In genomic region chr11:130672911-130673310, GRCh38 we compare ENCODE assay signal across 13 cellular contexts.
A peak's percentile ranks its signal among the peaks of the same experiment; 100 is the strongest.
DNase-seq lines count a peak whose midpoint lies in the region; ATAC-seq, FAIRE-seq and TF ChIP-seq lines count a peak whose summit lies in the region.
"Had no signal": no experiment of that assay in that cellular context is flagged by ENCODE, and none has a peak within 500 bp of the region (broad histone marks: within the 10 kb centered on the region; RNA-seq: fewer than 3 reads in every experiment).

No MANE protein-coding gene starts in this region.

- H3K36me3 Mint-ChIP-seq in nephron (ENCODE audit: low read depth), result peaks cover 7% of the 10 kb centered on the region
- no peaks in the 10 kb centered on the region for H3K36me3 Mint-ChIP-seq in activated CD4-positive, alpha-beta memory T cell treated with anti-CD3 and anti-CD28 coated beads, Interleukin-2, amount 10 ng/mL, durations not matched to agents 7 days and 5 days (ENCODE audit: low read depth)

- no peak for TF ChIP-seq POLR2A in tibial nerve (IDR thresholded peaks at IDR 0.05)

- H3K27me3 ChIP-seq in heart right ventricle (no peaks in the 10 kb centered on the region), tibial nerve (no peaks in the 10 kb centered on the region)

- H3K4me1 Mint-ChIP-seq in nephron, result peaks cover 78% of the 10 kb centered on the region
- no peaks in the 10 kb centered on the region for H3K4me1 Mint-ChIP-seq in activated CD4-positive, alpha-beta memory T cell treated with anti-CD3 and anti-CD28 coated beads, Interleukin-2, amount 10 ng/mL, durations not matched to agents 7 days and 5 days

- H3K27me3 Mint-ChIP-seq in nephron (ENCODE audit: low read depth), result peaks cover 4% of the 10 kb centered on the region
- peaks cover 3% of the 10 kb centered on the region for H3K27me3 Mint-ChIP-seq in activated CD4-positive, alpha-beta memory T cell treated with anti-CD3 and anti-CD28 coated beads, Interleukin-2, amount 10 ng/mL, durations not matched to agents 7 days and 5 days

- intact Hi-C loops in heart right ventricle (cut with DNase I) (loop anchor here in 6 of 10 donors (2.0 to 10.0 kb wide), 5 partner anchors 18 to 218 kb away; no protein-coding TSS in a partner anchor), Right ventricle myocardium superior (cut with DNase I) (loop anchor here (5.0 to 10.0 kb wide), 2 partner anchors 152 to 221 kb away; no protein-coding TSS in a partner anchor)

- WGBS in heart right ventricle, 2 donors, result 83 to 84% methylated on average over 5 of the region's 5 CpGs
- 81 to 85% methylated on average over 5 of the region's 5 CpGs for WGBS in tibial nerve, 2 donors

- TF ChIP-seq CTCF in heart right ventricle (IDR thresholded peaks at IDR 0.05) (no peak), coronary artery (IDR thresholded peaks at IDR 0.05) (no peak), nephron (IDR thresholded peaks at IDR 0.05; ENCODE audit: unreplicated experiment in 3 of 3) (no peak), tibial nerve (IDR thresholded peaks at IDR 0.05) (no peak)

- CTCF ChIA-PET in activated CD4-positive, alpha-beta memory T cell treated with anti-CD3 and anti-CD28 coated beads, Interleukin-2, amount 10 ng/mL, durations not matched to agents 7 days and 5 days (lab: Charles Lee), result no interaction called here

- H3K9me3 ChIP-seq in heart right ventricle (peaks cover 0 to 4% (median 0%) of the 10 kb centered on the region in 11 donors), tibial nerve (peaks cover 0 to under 1% (median 0%) of the 10 kb centered on the region in 4 donors)

- POLR2A ChIA-PET in activated CD4-positive, alpha-beta memory T cell treated with anti-CD3 and anti-CD28 coated beads, Interleukin-2, amount 10 ng/mL, durations not matched to agents 7 days and 5 days (lab: Charles Lee), result no interaction called here

- H3K27ac Mint-ChIP-seq in nephron, result peak overlapping the region; percentile 53 to 99 (median 98)
- no peak overlapping the region for H3K27ac Mint-ChIP-seq in activated CD4-positive, alpha-beta memory T cell treated with anti-CD3 and anti-CD28 coated beads, Interleukin-2, amount 10 ng/mL, durations not matched to agents 7 days and 5 days

- H3K27ac ChIP-seq in heart right ventricle (peak overlapping the region in 8 of 10 donors; percentile 15 to 57 (median 49)), coronary artery (peak overlapping the region; percentile 87 to 88), tibial nerve (peak overlapping the region in 2 of 4 donors; percentile 16 to 18)
- H3K27ac ChIP-seq: spleen had no signal

- ATAC-seq in heart right ventricle, result peak in 1 of 8 donors; percentile 4
- no peak for ATAC-seq in Right ventricle myocardium superior (ENCODE audit: poor library complexity)
- ATAC-seq: stimulated activated naive CD8-positive, alpha-beta T cell treated with anti-CD3 and anti-CD28 coated beads, Interleukin-15, Interleukin-2, amounts not matched to agents 100 U/mL and 50 U/mL, for 24 hours had no signal

- H3K4me3 Mint-ChIP-seq in nephron, result no peak overlapping the region
- H3K4me3 Mint-ChIP-seq in activated CD4-positive, alpha-beta memory T cell treated with anti-CD3 and anti-CD28 coated beads, Interleukin-2, amount 10 ng/mL, durations not matched to agents 7 days and 5 days, result no peak overlapping the region

- H3K9me3 Mint-ChIP-seq in nephron, result peaks cover 12% of the 10 kb centered on the region
- H3K9me3 Mint-ChIP-seq in activated CD4-positive, alpha-beta memory T cell treated with anti-CD3 and anti-CD28 coated beads, Interleukin-2, amount 10 ng/mL, durations not matched to agents 7 days and 5 days, result no peaks in the 10 kb centered on the region

- DNase-seq in heart right ventricle (no peak), Right ventricle myocardium superior (no peak), coronary artery (ENCODE audit: low spot score) (no peak), urothelium cell line (ENCODE audit: low spot score) (peak; percentile 30), HuH-7 (ENCODE audit: low spot score) (no peak), tibial nerve (ENCODE audit: low spot score in 2 of 2) (no peak)
- DNase-seq in activated CD4-positive, alpha-beta memory T cell treated with anti-CD3 and anti-CD28 coated beads, Interleukin-2, amount 10 ng/mL, durations not matched to agents 7 days and 5 days, result no peak
- DNase-seq: activated effector memory CD4-positive, alpha-beta T cell treated with Interleukin-2 at 50 U/mL for 16 hours; Karpas-422; NCI-H510A treated with DMSO at 0.1 percent for 48 hours; spleen; stimulated activated naive CD8-positive, alpha-beta T cell treated with anti-CD3 and anti-CD28 coated beads, Interleukin-15, Interleukin-2, amounts not matched to agents 100 U/mL and 50 U/mL, for 24 hours had no signal

- H3K4me3 ChIP-seq in heart right ventricle (no peak overlapping the region), coronary artery (no peak overlapping the region), tibial nerve (no peak overlapping the region)
- H3K4me3 ChIP-seq: spleen had no signal

- FAIRE-seq in urothelium cell line (lab: Jason Lieb, UNC), result no peak

- TF ChIP-seq EP300 in tibial nerve (IDR thresholded peaks at IDR 0.05), result no peak

- H3K36me3 ChIP-seq in heart right ventricle (no peaks in the 10 kb centered on the region), tibial nerve (no peaks in the 10 kb centered on the region)
- H3K36me3 ChIP-seq: spleen had no signal

- H3K4me1 ChIP-seq in heart right ventricle, result peaks cover 8 to 58% (median 45%) of the 10 kb centered on the region in 9 donors
- peaks cover 0 to 31% (median 10%) of the 10 kb centered on the region in 4 donors for H3K4me1 ChIP-seq in tibial nerve
- H3K4me1 ChIP-seq: spleen had no signal
